In the genomic region with DNA sequence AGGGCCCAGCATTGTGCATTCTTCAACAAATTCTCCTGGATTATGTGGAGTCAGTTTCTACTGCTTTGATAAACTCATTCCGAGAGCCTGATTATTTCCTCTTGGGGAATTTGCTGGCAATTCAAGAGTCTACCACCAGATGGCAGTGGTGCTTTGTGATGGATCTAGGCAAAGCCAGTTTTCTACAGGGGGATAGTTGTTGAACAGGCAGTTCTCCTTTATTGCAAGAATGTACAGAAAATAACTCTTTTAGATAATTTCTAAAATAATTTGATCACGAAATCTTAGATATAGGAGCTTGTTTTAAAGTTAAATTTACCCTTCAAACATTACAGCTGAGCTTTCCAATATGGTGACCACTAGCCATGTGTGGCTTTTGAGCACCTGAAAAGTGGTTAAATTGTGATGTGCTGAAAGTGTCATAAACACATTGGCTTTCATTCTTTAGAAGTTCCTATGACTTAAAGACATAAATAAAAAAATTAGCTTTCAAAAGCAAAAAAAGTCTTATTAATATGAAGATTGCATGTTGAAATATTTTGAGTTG, we compare ENCODE assay signal across 8 cellular contexts.
A peak's percentile ranks its signal among the peaks of the same experiment; 100 is the strongest.
DNase-seq lines count a peak whose midpoint lies in the region; ATAC-seq, FAIRE-seq and TF ChIP-seq lines count a peak whose summit lies in the region.

No MANE protein-coding gene starts in this region.

- no peak overlapping the region for H3K27ac Mint-ChIP-seq in activated B cell treated with CpG ODN at 0.5 μM for 24 hours

- CTCF ChIA-PET in activated B cell treated with CpG ODN at 0.5 μM for 24 hours (lab: Charles Lee), result interaction anchor here (1.0 to 2.0 kb wide), 6 partner anchors 23 to 718 kb away, joined by 3 to 14 read pairs (median 6); no protein-coding TSS in a partner anchor

- no peaks in the 10 kb centered on the region for H3K4me1 Mint-ChIP-seq in activated B cell treated with CpG ODN at 0.5 μM for 24 hours

- TF ChIP-seq POLR2A in GM12891 (IDR thresholded peaks at IDR 0.05; ENCODE audit: low read depth, low read length), result no peak

- no peak for ATAC-seq in activated B cell treated with CpG ODN at 0.5 μM for 24 hours (ENCODE audit: low read depth)
- ATAC-seq in HG03342 (IDR thresholded peaks at IDR 0.05; ENCODE audit: unreplicated experiment), result no peak

- peak; percentile 75 for FAIRE-seq in GM12891 (lab: Jason Lieb, UNC)

- peaks cover 8% of the 10 kb centered on the region for H3K9me3 Mint-ChIP-seq in activated B cell treated with CpG ODN at 0.5 μM for 24 hours

- TF ChIP-seq CTCF in activated B cell treated with CpG ODN at 0.5 μM for 24 hours (IDR thresholded peaks at IDR 0.05), result peak; percentile 42

- intact Hi-C loops in activated B cell treated with CpG ODN at 0.5 μM for 24 hours (cut with micrococcal nuclease), result loop anchor here (1.0 to 2.0 kb wide), 5 partner anchors 370 to 750 kb away; no protein-coding TSS in a partner anchor

- H3K27me3 Mint-ChIP-seq in activated B cell treated with CpG ODN at 0.5 μM for 24 hours, result no peaks in the 10 kb centered on the region

- POLR2A ChIA-PET in activated B cell treated with CpG ODN at 0.5 μM for 24 hours (lab: Charles Lee), result no interaction called here

- DNase-seq in AG08395 (ENCODE audit: low spot score) (peak; percentile 76), GM12891 (ENCODE audit: insufficient read length, low spot score) (peak; percentile 55), NCI-H2171 (lab: John Stamatoyannopoulos, UW) (peak; percentile 22), activated B cell treated with CpG ODN at 0.5 μM for 24 hours (no peak), cerebellar cortex (ENCODE audit: low spot score) (peak; percentile 82), mesenteric fat pad (ENCODE audit: low spot score) (peak; percentile 2)
- DNase-seq in stimulated activated CD8-positive, alpha-beta memory T cell treated with anti-CD3 and anti-CD28 coated beads, Interleukin-7, amount 100 ng/mL, for 48 hours (ENCODE audit: extremely low read depth in 1 of 2, low read depth in 1 of 2), result peak; percentile 26 to 42

- no peak overlapping the region for H3K4me3 Mint-ChIP-seq in activated B cell treated with CpG ODN at 0.5 μM for 24 hours

- H3K36me3 Mint-ChIP-seq in activated B cell treated with CpG ODN at 0.5 μM for 24 hours (ENCODE audit: low read depth), result no peaks in the 10 kb centered on the region

TF ChIP-seq in GM12891, 5 proteins besides CTCF, POLR2A, EP300 and RAD21:
- TF ChIP-seq TAF1 (IDR thresholded peaks at IDR 0.05; ENCODE audit: low read depth, low read length) (no peak), POLR2AphosphoS5 (IDR thresholded peaks at IDR 0.05; ENCODE audit: low read depth, low read length) (no peak), POU2F2 (IDR thresholded peaks at IDR 0.05; ENCODE audit: low read depth, low read length) (no peak), PAX5 (IDR thresholded peaks at IDR 0.05; ENCODE audit: insufficient read depth, low read length, severe bottlenecking) (no peak), SPI1 (IDR thresholded peaks at IDR 0.05; ENCODE audit: low read depth, low read length) (no peak)
